1 cellular context compared by ENCODE assay signal in the genomic region with DNA sequence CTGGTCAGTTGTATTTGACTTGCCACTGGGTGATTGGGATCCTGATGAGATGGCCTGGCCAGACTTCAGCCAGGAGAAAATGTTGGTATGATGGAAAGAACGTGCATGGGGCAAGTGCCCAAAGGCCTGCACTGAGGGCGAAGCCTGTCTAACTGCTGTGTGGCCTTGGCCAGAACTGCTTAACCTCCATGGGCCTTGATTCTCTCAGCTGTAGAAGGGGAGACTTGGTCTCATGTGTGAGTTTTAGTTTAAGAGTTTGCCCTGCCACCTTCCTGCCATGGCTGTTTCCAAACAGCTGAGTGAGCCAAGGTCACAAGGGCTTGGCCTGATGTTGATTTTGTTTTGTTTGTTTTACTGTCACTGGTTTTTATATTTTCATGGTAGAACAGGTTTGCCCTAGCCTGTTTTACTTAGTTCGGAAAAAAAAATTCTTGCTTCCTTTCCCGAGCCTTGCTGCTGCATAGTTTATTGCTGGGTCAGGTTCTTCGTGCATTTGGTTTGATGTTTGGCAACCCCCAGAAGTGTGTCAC.
TF ChIP-seq lines count a peak whose summit lies in the region.

No MANE protein-coding gene starts in this region.

TF ChIP-seq in HepG2, 621 proteins besides CTCF, POLR2A, EP300 and RAD21 (continued from another document and continues in another):
- TF ChIP-seq, protein P1, sequence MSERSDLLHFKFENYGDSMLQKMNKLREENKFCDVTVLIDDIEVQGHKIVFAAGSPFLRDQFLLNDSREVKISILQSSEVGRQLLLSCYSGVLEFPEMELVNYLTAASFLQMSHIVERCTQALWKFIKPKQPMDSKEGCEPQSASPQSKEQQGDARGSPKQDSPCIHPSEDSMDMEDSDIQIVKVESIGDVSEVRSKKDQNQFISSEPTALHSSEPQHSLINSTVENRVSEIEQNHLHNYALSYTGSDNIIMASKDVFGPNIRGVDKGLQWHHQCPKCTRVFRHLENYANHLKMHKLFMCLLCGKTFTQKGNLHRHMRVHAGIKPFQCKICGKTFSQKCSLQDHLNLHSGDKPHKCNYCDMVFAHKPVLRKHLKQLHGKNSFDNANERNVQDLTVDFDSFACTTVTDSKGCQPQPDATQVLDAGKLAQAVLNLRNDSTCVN (CRISPR knock-in tag; IDR thresholded peaks at IDR 0.05; ENCODE audit: borderline replicate concordance), result peak; percentile 64; the same call in 1 of the 2 replicates
- TF ChIP-seq SIN3A (IDR thresholded peaks at IDR 0.05; ENCODE audit: borderline replicate concordance, low read depth, low read length) (peak; percentile 75; the same call in 1 of the 2 replicates), SRSF4 (IDR thresholded peaks at IDR 0.05; ENCODE audit: low read depth, low read length, poor library complexity, severe bottlenecking) (no peak), PCBP1 (IDR thresholded peaks at IDR 0.05; ENCODE audit: borderline replicate concordance, low read depth, low read length) (no peak), ZNF670 (CRISPR knock-in tag; IDR thresholded peaks at IDR 0.05; ENCODE audit: borderline replicate concordance) (peak; percentile 49; the same call in 1 of the 2 replicates), SAFB2 (CRISPR knock-in tag; IDR thresholded peaks at IDR 0.05; ENCODE audit: borderline replicate concordance, low read depth) (no peak; the same call in 1 of the 2 replicates), ZNF431 (CRISPR knock-in tag; IDR thresholded peaks at IDR 0.05; ENCODE audit: borderline replicate concordance, low read depth) (no peak), SUZ12 (IDR thresholded peaks at IDR 0.05; ENCODE audit: low read depth, low read length) (no peak), GLI4 (CRISPR knock-in tag; IDR thresholded peaks at IDR 0.05; ENCODE audit: borderline replicate concordance) (no peak), NR2F6 (IDR thresholded peaks at IDR 0.05) (peak; percentile 95), NR2F6 (CRISPR knock-in tag; IDR thresholded peaks at IDR 0.05) (peak; percentile 96), ZNF317 (CRISPR knock-in tag; IDR thresholded peaks at IDR 0.05) (peak; percentile 49; the same call in 1 of the 2 replicates), ZNF331 (CRISPR knock-in tag; IDR thresholded peaks at IDR 0.05) (peak; percentile 92), REL (CRISPR knock-in tag; conservative IDR thresholded peaks at IDR 0.05) (no peak), KDM5B (CRISPR knock-in tag; IDR thresholded peaks at IDR 0.05; ENCODE audit: borderline replicate concordance) (no peak), KMT2A (CRISPR knock-in tag; IDR thresholded peaks at IDR 0.05) (no peak; the same call in 1 of the 2 replicates), YY1 (IDR thresholded peaks at IDR 0.05; ENCODE audit: insufficient read depth, insufficient replicate concordance, low read depth, low read length) (no peak), ZNF644 (CRISPR knock-in tag; IDR thresholded peaks at IDR 0.05; ENCODE audit: low read depth) (peak; percentile 96)
- TF ChIP-seq, protein P2, sequence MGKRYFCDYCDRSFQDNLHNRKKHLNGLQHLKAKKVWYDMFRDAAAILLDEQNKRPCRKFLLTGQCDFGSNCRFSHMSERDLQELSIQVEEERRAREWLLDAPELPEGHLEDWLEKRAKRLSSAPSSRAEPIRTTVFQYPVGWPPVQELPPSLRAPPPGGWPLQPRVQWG (CRISPR knock-in tag; IDR thresholded peaks at IDR 0.05; ENCODE audit: borderline replicate concordance, low read depth), result no peak
- TF ChIP-seq, protein P3, sequence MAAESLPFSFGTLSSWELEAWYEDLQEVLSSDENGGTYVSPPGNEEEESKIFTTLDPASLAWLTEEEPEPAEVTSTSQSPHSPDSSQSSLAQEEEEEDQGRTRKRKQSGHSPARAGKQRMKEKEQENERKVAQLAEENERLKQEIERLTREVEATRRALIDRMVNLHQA (CRISPR knock-in tag; IDR thresholded peaks at IDR 0.05), result no peak
- TF ChIP-seq, protein P4, sequence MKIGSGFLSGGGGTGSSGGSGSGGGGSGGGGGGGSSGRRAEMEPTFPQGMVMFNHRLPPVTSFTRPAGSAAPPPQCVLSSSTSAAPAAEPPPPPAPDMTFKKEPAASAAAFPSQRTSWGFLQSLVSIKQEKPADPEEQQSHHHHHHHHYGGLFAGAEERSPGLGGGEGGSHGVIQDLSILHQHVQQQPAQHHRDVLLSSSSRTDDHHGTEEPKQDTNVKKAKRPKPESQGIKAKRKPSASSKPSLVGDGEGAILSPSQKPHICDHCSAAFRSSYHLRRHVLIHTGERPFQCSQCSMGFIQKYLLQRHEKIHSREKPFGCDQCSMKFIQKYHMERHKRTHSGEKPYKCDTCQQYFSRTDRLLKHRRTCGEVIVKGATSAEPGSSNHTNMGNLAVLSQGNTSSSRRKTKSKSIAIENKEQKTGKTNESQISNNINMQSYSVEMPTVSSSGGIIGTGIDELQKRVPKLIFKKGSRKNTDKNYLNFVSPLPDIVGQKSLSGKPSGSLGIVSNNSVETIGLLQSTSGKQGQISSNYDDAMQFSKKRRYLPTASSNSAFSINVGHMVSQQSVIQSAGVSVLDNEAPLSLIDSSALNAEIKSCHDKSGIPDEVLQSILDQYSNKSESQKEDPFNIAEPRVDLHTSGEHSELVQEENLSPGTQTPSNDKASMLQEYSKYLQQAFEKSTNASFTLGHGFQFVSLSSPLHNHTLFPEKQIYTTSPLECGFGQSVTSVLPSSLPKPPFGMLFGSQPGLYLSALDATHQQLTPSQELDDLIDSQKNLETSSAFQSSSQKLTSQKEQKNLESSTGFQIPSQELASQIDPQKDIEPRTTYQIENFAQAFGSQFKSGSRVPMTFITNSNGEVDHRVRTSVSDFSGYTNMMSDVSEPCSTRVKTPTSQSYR (CRISPR knock-in tag; IDR thresholded peaks at IDR 0.05; ENCODE audit: borderline replicate concordance), result peak; percentile 20; the same call in 1 of the 2 replicates
- TF ChIP-seq, protein P5, sequence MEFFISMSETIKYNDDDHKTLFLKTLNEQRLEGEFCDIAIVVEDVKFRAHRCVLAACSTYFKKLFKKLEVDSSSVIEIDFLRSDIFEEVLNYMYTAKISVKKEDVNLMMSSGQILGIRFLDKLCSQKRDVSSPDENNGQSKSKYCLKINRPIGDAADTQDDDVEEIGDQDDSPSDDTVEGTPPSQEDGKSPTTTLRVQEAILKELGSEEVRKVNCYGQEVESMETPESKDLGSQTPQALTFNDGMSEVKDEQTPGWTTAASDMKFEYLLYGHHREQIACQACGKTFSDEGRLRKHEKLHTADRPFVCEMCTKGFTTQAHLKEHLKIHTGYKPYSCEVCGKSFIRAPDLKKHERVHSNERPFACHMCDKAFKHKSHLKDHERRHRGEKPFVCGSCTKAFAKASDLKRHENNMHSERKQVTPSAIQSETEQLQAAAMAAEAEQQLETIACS (CRISPR knock-in tag; IDR thresholded peaks at IDR 0.05), result no peak
- TF ChIP-seq, protein P6, sequence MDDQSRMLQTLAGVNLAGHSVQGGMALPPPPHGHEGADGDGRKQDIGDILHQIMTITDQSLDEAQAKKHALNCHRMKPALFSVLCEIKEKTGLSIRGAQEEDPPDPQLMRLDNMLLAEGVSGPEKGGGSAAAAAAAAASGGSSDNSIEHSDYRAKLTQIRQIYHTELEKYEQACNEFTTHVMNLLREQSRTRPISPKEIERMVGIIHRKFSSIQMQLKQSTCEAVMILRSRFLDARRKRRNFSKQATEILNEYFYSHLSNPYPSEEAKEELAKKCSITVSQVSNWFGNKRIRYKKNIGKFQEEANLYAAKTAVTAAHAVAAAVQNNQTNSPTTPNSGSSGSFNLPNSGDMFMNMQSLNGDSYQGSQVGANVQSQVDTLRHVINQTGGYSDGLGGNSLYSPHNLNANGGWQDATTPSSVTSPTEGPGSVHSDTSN (CRISPR knock-in tag; IDR thresholded peaks at IDR 0.05; ENCODE audit: borderline replicate concordance), result no peak
- TF ChIP-seq, protein P7, sequence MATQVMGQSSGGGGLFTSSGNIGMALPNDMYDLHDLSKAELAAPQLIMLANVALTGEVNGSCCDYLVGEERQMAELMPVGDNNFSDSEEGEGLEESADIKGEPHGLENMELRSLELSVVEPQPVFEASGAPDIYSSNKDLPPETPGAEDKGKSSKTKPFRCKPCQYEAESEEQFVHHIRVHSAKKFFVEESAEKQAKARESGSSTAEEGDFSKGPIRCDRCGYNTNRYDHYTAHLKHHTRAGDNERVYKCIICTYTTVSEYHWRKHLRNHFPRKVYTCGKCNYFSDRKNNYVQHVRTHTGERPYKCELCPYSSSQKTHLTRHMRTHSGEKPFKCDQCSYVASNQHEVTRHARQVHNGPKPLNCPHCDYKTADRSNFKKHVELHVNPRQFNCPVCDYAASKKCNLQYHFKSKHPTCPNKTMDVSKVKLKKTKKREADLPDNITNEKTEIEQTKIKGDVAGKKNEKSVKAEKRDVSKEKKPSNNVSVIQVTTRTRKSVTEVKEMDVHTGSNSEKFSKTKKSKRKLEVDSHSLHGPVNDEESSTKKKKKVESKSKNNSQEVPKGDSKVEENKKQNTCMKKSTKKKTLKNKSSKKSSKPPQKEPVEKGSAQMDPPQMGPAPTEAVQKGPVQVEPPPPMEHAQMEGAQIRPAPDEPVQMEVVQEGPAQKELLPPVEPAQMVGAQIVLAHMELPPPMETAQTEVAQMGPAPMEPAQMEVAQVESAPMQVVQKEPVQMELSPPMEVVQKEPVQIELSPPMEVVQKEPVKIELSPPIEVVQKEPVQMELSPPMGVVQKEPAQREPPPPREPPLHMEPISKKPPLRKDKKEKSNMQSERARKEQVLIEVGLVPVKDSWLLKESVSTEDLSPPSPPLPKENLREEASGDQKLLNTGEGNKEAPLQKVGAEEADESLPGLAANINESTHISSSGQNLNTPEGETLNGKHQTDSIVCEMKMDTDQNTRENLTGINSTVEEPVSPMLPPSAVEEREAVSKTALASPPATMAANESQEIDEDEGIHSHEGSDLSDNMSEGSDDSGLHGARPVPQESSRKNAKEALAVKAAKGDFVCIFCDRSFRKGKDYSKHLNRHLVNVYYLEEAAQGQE (IDR thresholded peaks at IDR 0.05; ENCODE audit: borderline replicate concordance in 1 of 2, low read depth in 1 of 2, low read length in 2 of 2), result no peak
- TF ChIP-seq, protein P8, sequence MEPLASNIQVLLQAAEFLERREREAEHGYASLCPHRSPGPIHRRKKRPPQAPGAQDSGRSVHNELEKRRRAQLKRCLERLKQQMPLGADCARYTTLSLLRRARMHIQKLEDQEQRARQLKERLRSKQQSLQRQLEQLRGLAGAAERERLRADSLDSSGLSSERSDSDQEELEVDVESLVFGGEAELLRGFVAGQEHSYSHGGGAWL (CRISPR knock-in tag; IDR thresholded peaks at IDR 0.05), result no peak
- TF ChIP-seq, protein P9, sequence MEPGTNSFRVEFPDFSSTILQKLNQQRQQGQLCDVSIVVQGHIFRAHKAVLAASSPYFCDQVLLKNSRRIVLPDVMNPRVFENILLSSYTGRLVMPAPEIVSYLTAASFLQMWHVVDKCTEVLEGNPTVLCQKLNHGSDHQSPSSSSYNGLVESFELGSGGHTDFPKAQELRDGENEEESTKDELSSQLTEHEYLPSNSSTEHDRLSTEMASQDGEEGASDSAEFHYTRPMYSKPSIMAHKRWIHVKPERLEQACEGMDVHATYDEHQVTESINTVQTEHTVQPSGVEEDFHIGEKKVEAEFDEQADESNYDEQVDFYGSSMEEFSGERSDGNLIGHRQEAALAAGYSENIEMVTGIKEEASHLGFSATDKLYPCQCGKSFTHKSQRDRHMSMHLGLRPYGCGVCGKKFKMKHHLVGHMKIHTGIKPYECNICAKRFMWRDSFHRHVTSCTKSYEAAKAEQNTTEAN (CRISPR knock-in tag; conservative IDR thresholded peaks at IDR 0.05), result no peak
- TF ChIP-seq, protein P10, sequence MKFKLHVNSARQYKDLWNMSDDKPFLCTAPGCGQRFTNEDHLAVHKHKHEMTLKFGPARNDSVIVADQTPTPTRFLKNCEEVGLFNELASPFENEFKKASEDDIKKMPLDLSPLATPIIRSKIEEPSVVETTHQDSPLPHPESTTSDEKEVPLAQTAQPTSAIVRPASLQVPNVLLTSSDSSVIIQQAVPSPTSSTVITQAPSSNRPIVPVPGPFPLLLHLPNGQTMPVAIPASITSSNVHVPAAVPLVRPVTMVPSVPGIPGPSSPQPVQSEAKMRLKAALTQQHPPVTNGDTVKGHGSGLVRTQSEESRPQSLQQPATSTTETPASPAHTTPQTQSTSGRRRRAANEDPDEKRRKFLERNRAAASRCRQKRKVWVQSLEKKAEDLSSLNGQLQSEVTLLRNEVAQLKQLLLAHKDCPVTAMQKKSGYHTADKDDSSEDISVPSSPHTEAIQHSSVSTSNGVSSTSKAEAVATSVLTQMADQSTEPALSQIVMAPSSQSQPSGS (CRISPR knock-in tag; IDR thresholded peaks at IDR 0.05), result peak; percentile 28; the same call in 1 of the 2 replicates
- TF ChIP-seq, protein P11, sequence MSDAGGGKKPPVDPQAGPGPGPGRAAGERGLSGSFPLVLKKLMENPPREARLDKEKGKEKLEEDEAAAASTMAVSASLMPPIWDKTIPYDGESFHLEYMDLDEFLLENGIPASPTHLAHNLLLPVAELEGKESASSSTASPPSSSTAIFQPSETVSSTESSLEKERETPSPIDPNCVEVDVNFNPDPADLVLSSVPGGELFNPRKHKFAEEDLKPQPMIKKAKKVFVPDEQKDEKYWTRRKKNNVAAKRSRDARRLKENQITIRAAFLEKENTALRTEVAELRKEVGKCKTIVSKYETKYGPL (CRISPR knock-in tag; IDR thresholded peaks at IDR 0.05), result no peak
- TF ChIP-seq, protein P12, sequence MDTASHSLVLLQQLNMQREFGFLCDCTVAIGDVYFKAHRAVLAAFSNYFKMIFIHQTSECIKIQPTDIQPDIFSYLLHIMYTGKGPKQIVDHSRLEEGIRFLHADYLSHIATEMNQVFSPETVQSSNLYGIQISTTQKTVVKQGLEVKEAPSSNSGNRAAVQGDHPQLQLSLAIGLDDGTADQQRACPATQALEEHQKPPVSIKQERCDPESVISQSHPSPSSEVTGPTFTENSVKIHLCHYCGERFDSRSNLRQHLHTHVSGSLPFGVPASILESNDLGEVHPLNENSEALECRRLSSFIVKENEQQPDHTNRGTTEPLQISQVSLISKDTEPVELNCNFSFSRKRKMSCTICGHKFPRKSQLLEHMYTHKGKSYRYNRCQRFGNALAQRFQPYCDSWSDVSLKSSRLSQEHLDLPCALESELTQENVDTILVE (CRISPR knock-in tag; IDR thresholded peaks at IDR 0.05), result peak; percentile 52
